Comparison of ENCODE assay signal across 1 cellular context in the genomic region with DNA sequence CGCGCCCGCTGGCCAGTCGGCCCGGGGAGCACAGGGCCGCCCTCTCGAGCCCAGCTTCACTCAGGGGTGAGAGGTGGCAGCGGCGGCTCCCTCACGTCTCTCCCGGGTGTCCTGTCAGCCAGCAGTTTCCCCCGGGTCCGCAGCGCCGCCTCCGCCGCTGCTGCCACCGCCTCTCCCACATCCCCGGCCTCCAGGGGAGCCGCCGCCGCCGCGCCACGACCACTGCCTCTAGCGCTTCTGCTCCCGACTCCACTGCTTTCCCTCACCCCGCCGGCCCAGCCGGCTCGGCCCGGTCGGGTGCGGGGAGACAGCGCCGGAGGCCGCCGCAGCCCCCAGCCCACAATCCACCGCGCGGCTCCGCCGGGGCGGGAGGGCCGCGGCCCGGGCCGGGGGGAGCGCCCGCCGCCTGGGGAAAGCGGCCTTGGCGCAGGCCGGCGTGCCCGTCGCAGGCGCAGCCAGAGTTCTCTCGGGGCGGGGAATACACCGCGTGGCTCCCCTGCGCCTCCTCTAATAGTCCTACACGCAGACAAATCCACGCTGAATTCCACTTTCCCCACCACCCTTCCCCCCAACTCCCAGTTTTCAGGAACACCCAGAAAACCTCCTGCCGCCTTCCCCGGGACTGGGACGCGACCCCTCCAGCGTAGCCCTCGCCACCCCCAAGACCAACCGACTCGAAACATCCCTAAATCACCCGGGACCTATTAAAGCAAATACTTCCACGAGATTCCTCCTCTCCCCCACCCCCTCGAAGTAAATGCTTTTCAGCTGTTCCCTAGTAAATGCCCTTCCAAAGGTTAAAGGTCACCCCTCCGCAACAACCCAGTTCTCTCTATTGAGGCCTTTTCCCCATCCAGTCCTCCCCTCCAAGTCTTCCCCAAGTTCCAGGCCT.
TF ChIP-seq lines count a peak whose summit lies in the region.

A gene with protein sequence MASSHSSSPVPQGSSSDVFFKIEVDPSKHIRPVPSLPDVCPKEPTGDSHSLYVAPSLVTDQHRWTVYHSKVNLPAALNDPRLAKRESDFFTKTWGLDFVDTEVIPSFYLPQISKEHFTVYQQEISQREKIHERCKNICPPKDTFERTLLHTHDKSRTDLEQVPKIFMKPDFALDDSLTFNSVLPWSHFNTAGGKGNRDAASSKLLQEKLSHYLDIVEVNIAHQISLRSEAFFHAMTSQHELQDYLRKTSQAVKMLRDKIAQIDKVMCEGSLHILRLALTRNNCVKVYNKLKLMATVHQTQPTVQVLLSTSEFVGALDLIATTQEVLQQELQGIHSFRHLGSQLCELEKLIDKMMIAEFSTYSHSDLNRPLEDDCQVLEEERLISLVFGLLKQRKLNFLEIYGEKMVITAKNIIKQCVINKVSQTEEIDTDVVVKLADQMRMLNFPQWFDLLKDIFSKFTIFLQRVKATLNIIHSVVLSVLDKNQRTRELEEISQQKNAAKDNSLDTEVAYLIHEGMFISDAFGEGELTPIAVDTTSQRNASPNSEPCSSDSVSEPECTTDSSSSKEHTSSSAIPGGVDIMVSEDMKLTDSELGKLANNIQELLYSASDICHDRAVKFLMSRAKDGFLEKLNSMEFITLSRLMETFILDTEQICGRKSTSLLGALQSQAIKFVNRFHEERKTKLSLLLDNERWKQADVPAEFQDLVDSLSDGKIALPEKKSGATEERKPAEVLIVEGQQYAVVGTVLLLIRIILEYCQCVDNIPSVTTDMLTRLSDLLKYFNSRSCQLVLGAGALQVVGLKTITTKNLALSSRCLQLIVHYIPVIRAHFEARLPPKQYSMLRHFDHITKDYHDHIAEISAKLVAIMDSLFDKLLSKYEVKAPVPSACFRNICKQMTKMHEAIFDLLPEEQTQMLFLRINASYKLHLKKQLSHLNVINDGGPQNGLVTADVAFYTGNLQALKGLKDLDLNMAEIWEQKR (minus strand): TSS at position 346 of the 892 bp plus-strand sequence. CDS start 35,429 bp downstream, outside the sequence.

TF ChIP-seq in HepG2, 621 proteins besides CTCF, POLR2A, EP300 and RAD21 (continued from another document and continues in another):
- TF ChIP-seq HNRNPL (IDR thresholded peaks at IDR 0.05; ENCODE audit: low read depth, low read length) (0 out of 2 replicates have a peak, but pooled peaks have one; percentile 35), ZMYM2 (CRISPR knock-in tag; IDR thresholded peaks at IDR 0.05) (no peak), SIX4 (CRISPR knock-in tag; IDR thresholded peaks at IDR 0.05) (no peak), IRF2 (CRISPR knock-in tag; IDR thresholded peaks at IDR 0.05) (no peak; the same call in 1 of the 2 replicates), ZNF337 (CRISPR knock-in tag; IDR thresholded peaks at IDR 0.05; ENCODE audit: borderline replicate concordance, low read depth) (0 out of 2 replicates have a peak, but pooled peaks have one; percentile 21), SNAPC2 (CRISPR knock-in tag; IDR thresholded peaks at IDR 0.05) (peak; percentile 6; the same call in 1 of the 2 replicates), ZSCAN31 (CRISPR knock-in tag; IDR thresholded peaks at IDR 0.05; ENCODE audit: low read depth) (peak; percentile 70), EEA1 (CRISPR knock-in tag; IDR thresholded peaks at IDR 0.05; ENCODE audit: borderline replicate concordance) (peak; percentile 76; the same call in 1 of the 2 replicates), NFKB2 (CRISPR knock-in tag; IDR thresholded peaks at IDR 0.05; ENCODE audit: borderline replicate concordance) (peak; percentile 72), NRL (CRISPR knock-in tag; IDR thresholded peaks at IDR 0.05; ENCODE audit: borderline replicate concordance) (peak; percentile 72), CCAR2 (optimal IDR thresholded peaks at IDR 0.05; ENCODE audit: low read depth, low read length) (peak; percentile 26), BCL6 (CRISPR knock-in tag; IDR thresholded peaks at IDR 0.05) (peak; percentile 28), TBL1XR1 (IDR thresholded peaks at IDR 0.05; ENCODE audit: borderline replicate concordance, low read length, partially characterized antibody) (no peak), SRSF9 (IDR thresholded peaks at IDR 0.05; ENCODE audit: borderline replicate concordance, insufficient read depth, low read depth, low read length, poor library complexity, severe bottlenecking) (no peak), REPIN1 (CRISPR knock-in tag; IDR thresholded peaks at IDR 0.05; ENCODE audit: borderline replicate concordance, low read depth) (0 out of 2 replicates have a peak, but pooled peaks have one; percentile 21), XBP1 (CRISPR knock-in tag; IDR thresholded peaks at IDR 0.05) (no peak), ZNF3 (CRISPR knock-in tag; IDR thresholded peaks at IDR 0.05) (peak; percentile 19; the same call in 1 of the 2 replicates), ZNF274 (CRISPR knock-in tag; IDR thresholded peaks at IDR 0.05) (no peak), SETDB1 (CRISPR knock-in tag; IDR thresholded peaks at IDR 0.05; ENCODE audit: borderline replicate concordance) (no peak), ZMYM4 (CRISPR knock-in tag; IDR thresholded peaks at IDR 0.05) (peak; percentile 2), SALL2 (CRISPR knock-in tag; IDR thresholded peaks at IDR 0.05) (no peak; the same call in 1 of the 2 replicates), THYN1 (CRISPR knock-in tag; IDR thresholded peaks at IDR 0.05; ENCODE audit: borderline replicate concordance, low read depth) (no peak), ZNF264 (CRISPR knock-in tag; IDR thresholded peaks at IDR 0.05) (no peak), ZNF224 (CRISPR knock-in tag; IDR thresholded peaks at IDR 0.05) (0 out of 2 replicates have a peak, but pooled peaks have one; percentile 85), DNMT1 (CRISPR knock-in tag; IDR thresholded peaks at IDR 0.05) (no peak), ESRRA (CRISPR knock-in tag; IDR thresholded peaks at IDR 0.05; ENCODE audit: low read depth) (peak; percentile 77), GATA4 (IDR thresholded peaks at IDR 0.05; ENCODE audit: borderline replicate concordance, low read depth) (no peak), GABPA (IDR thresholded peaks at IDR 0.05; ENCODE audit: low read depth, low read length) (no peak), GABPA (CRISPR knock-in tag; IDR thresholded peaks at IDR 0.05; ENCODE audit: low read depth) (0 out of 2 replicates have a peak, but pooled peaks have one; percentile 19), NCOR1 (IDR thresholded peaks at IDR 0.05; ENCODE audit: borderline replicate concordance, low read length) (peak; percentile 65; the same call in 1 of the 2 replicates), ZNF841 (CRISPR knock-in tag; IDR thresholded peaks at IDR 0.05; ENCODE audit: borderline replicate concordance) (peak; percentile 69; the same call in 1 of the 2 replicates), ZNF354B (CRISPR knock-in tag; IDR thresholded peaks at IDR 0.05) (no peak), CREM (IDR thresholded peaks at IDR 0.05) (peak; percentile 25; the same call in 1 of the 2 replicates), CREM (CRISPR knock-in tag; IDR thresholded peaks at IDR 0.05) (no peak), IKZF1 (IDR thresholded peaks at IDR 0.05) (no peak)
- TF ChIP-seq, protein P1, sequence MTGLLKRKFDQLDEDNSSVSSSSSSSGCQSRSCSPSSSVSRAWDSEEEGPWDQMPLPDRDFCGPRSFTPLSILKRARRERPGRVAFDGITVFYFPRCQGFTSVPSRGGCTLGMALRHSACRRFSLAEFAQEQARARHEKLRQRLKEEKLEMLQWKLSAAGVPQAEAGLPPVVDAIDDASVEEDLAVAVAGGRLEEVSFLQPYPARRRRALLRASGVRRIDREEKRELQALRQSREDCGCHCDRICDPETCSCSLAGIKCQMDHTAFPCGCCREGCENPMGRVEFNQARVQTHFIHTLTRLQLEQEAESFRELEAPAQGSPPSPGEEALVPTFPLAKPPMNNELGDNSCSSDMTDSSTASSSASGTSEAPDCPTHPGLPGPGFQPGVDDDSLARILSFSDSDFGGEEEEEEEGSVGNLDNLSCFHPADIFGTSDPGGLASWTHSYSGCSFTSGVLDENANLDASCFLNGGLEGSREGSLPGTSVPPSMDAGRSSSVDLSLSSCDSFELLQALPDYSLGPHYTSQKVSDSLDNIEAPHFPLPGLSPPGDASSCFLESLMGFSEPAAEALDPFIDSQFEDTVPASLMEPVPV (CRISPR knock-in tag; IDR thresholded peaks at IDR 0.05) = 0 out of 2 replicates have a peak, but pooled peaks have one; percentile 25
- TF ChIP-seq, protein P2, sequence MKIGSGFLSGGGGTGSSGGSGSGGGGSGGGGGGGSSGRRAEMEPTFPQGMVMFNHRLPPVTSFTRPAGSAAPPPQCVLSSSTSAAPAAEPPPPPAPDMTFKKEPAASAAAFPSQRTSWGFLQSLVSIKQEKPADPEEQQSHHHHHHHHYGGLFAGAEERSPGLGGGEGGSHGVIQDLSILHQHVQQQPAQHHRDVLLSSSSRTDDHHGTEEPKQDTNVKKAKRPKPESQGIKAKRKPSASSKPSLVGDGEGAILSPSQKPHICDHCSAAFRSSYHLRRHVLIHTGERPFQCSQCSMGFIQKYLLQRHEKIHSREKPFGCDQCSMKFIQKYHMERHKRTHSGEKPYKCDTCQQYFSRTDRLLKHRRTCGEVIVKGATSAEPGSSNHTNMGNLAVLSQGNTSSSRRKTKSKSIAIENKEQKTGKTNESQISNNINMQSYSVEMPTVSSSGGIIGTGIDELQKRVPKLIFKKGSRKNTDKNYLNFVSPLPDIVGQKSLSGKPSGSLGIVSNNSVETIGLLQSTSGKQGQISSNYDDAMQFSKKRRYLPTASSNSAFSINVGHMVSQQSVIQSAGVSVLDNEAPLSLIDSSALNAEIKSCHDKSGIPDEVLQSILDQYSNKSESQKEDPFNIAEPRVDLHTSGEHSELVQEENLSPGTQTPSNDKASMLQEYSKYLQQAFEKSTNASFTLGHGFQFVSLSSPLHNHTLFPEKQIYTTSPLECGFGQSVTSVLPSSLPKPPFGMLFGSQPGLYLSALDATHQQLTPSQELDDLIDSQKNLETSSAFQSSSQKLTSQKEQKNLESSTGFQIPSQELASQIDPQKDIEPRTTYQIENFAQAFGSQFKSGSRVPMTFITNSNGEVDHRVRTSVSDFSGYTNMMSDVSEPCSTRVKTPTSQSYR (CRISPR knock-in tag; IDR thresholded peaks at IDR 0.05; ENCODE audit: borderline replicate concordance) = peak; percentile 3; the same call in 1 of the 2 replicates
- TF ChIP-seq, protein P3, sequence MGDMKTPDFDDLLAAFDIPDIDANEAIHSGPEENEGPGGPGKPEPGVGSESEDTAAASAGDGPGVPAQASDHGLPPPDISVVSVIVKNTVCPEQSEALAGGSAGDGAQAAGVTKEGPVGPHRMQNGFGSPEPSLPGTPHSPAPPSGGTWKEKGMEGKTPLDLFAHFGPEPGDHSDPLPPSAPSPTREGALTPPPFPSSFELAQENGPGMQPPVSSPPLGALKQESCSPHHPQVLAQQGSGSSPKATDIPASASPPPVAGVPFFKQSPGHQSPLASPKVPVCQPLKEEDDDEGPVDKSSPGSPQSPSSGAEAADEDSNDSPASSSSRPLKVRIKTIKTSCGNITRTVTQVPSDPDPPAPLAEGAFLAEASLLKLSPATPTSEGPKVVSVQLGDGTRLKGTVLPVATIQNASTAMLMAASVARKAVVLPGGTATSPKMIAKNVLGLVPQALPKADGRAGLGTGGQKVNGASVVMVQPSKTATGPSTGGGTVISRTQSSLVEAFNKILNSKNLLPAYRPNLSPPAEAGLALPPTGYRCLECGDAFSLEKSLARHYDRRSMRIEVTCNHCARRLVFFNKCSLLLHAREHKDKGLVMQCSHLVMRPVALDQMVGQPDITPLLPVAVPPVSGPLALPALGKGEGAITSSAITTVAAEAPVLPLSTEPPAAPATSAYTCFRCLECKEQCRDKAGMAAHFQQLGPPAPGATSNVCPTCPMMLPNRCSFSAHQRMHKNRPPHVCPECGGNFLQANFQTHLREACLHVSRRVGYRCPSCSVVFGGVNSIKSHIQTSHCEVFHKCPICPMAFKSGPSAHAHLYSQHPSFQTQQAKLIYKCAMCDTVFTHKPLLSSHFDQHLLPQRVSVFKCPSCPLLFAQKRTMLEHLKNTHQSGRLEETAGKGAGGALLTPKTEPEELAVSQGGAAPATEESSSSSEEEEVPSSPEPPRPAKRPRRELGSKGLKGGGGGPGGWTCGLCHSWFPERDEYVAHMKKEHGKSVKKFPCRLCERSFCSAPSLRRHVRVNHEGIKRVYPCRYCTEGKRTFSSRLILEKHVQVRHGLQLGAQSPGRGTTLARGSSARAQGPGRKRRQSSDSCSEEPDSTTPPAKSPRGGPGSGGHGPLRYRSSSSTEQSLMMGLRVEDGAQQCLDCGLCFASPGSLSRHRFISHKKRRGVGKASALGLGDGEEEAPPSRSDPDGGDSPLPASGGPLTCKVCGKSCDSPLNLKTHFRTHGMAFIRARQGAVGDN (CRISPR knock-in tag; IDR thresholded peaks at IDR 0.05) = peak; percentile 92
- TF ChIP-seq, protein P4, sequence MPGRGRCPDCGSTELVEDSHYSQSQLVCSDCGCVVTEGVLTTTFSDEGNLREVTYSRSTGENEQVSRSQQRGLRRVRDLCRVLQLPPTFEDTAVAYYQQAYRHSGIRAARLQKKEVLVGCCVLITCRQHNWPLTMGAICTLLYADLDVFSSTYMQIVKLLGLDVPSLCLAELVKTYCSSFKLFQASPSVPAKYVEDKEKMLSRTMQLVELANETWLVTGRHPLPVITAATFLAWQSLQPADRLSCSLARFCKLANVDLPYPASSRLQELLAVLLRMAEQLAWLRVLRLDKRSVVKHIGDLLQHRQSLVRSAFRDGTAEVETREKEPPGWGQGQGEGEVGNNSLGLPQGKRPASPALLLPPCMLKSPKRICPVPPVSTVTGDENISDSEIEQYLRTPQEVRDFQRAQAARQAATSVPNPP (CRISPR knock-in tag; IDR thresholded peaks at IDR 0.05) = peak; percentile 55; the same call in 1 of the 2 replicates
- TF ChIP-seq, protein P5, sequence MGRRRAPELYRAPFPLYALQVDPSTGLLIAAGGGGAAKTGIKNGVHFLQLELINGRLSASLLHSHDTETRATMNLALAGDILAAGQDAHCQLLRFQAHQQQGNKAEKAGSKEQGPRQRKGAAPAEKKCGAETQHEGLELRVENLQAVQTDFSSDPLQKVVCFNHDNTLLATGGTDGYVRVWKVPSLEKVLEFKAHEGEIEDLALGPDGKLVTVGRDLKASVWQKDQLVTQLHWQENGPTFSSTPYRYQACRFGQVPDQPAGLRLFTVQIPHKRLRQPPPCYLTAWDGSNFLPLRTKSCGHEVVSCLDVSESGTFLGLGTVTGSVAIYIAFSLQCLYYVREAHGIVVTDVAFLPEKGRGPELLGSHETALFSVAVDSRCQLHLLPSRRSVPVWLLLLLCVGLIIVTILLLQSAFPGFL (CRISPR knock-in tag; IDR thresholded peaks at IDR 0.05) = no peak
- TF ChIP-seq, protein P6, sequence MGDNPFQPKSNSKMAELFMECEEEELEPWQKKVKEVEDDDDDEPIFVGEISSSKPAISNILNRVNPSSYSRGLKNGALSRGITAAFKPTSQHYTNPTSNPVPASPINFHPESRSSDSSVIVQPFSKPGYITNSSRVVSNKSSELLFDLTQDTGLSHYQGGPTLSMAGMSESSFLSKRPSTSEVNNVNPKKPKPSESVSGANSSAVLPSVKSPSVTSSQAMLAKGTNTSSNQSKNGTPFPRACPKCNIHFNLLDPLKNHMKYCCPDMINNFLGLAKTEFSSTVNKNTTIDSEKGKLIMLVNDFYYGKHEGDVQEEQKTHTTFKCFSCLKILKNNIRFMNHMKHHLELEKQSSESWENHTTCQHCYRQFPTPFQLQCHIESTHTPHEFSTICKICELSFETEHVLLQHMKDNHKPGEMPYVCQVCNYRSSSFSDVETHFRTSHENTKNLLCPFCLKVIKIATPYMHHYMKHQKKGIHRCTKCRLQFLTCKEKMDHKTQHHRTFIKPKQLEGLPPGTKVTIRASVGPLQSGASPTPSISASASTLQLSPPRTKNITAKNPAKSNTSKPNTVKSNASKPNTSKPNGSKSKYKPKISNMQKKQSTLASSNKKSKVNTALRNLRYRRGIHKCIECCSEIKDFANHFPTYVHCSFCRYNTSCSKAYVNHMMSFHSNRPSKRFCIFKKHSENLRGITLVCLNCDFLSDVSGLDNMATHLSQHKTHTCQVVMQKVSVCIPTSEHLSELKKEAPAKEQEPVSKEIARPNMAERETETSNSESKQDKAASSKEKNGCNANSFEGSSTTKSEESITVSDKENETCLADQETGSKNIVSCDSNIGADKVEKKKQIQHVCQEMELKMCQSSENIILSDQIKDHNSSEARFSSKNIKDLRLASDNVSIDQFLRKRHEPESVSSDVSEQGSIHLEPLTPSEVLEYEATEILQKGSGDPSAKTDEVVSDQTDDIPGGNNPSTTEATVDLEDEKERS (CRISPR knock-in tag; IDR thresholded peaks at IDR 0.05) = no peak; the same call in 1 of the 2 replicates
